In genomic region chr4:8142556-8142955, GRCh38 we compare ENCODE assay signal across 14 cellular contexts. TPM values are rescaled to one million over a fixed set of nuclear protein-coding genes. Genes with fewer than 3 reads are reported as not detected.
A peak's percentile ranks its signal among the peaks of the same experiment; 100 is the strongest.
DNase-seq lines count a peak whose midpoint lies in the region; ATAC-seq and TF ChIP-seq lines count a peak whose summit lies in the region.
"Had no signal": no experiment of that assay in that cellular context is flagged by ENCODE, and none has a peak within 500 bp of the region (broad histone marks: within the 10 kb centered on the region; RNA-seq: fewer than 3 reads in every experiment).

No MANE protein-coding gene starts in this region.

- H3K27ac ChIP-seq in heart right ventricle, result peak overlapping the region in 7 of 10 donors; percentile 36 to 92 (median 78)
- peak overlapping the region; percentile 36 to 78 for H3K27ac ChIP-seq in right atrium auricular region
- H3K27ac ChIP-seq in psoas muscle, result peak overlapping the region; percentile 88
- H3K27ac ChIP-seq: BLaER1 treated with 17β-estradiol and CSF1 and Interleukin-3, amounts not matched to agents 10 nM and 100 nM had no signal

- H3K4me1 ChIP-seq in heart right ventricle (peaks cover 10 to 60% (median 29%) of the 10 kb centered on the region in 9 donors), right atrium auricular region (peaks cover 0 to 58% of the 10 kb centered on the region in 2 donors), psoas muscle (peaks cover 61% of the 10 kb centered on the region)

- 58 to 68% methylated on average over 9 of the region's 9 CpGs for WGBS in heart right ventricle, 2 donors
- 56 to 71% (median 64%) methylated on average over 9 of the region's 9 CpGs for WGBS in psoas muscle, 3 donors

- H3K27me3 ChIP-seq in heart right ventricle, result peaks cover 0 to 8% (median 0%) of the 10 kb centered on the region in 7 donors
- no peaks in the 10 kb centered on the region for H3K27me3 ChIP-seq in right atrium auricular region
- H3K27me3 ChIP-seq in psoas muscle (ENCODE audit: insufficient read depth in 3 of 3, low read length in 2 of 3), result no peaks in the 10 kb centered on the region

- H3K9me3 ChIP-seq in heart right ventricle (peaks cover 0 to 11% (median 0%) of the 10 kb centered on the region in 11 donors), right atrium auricular region (no peaks in the 10 kb centered on the region), psoas muscle (no peaks in the 10 kb centered on the region)

- DNase-seq in heart right ventricle (no peak), left ventricle myocardium superior (no peak), right atrium auricular region (ENCODE audit: low spot score) (no peak), psoas muscle (no peak), head of caudate nucleus (no peak), NCI-H510A (lab: John Stamatoyannopoulos, UW) (no peak), retina (no peak)
- DNase-seq: Calu3; CD8-positive, alpha-beta T cell; DMS79 treated with DMSO at 0.1 percent for 48 hours; GF-D8; H9 had no signal

- no peak overlapping the region for H3K4me3 ChIP-seq in heart right ventricle
- H3K4me3 ChIP-seq in right atrium auricular region, result no peak overlapping the region
- H3K4me3 ChIP-seq in psoas muscle, result peak overlapping the region; percentile 12
- H3K4me3 ChIP-seq: BLaER1 treated with 17β-estradiol and CSF1 and Interleukin-3, amounts not matched to agents 10 nM and 100 nM had no signal

- no peak for TF ChIP-seq CTCF in heart right ventricle (IDR thresholded peaks at IDR 0.05)
- TF ChIP-seq CTCF in right atrium auricular region (IDR thresholded peaks at IDR 0.05), result no peak
- no peak for TF ChIP-seq CTCF in psoas muscle (IDR thresholded peaks at IDR 0.05)

- ATAC-seq in heart right ventricle (peak in 1 of 8 donors; percentile 2), left ventricle myocardium superior (no peak), psoas muscle (no peak)
- ATAC-seq: CD8-positive, alpha-beta T cell had no signal

- intact Hi-C loops in heart right ventricle (cut with DNase I), result no loop called here
- intact Hi-C loops in left ventricle myocardium superior (cut with micrococcal nuclease), result no loop called here
- intact Hi-C loops in psoas muscle (cut with DNase I), result loop anchor here in 1 of 2 donors (2.0 kb wide), 1 partner anchor 18 kb away; no protein-coding TSS in a partner anchor
- intact Hi-C loops in head of caudate nucleus (cut with DNase I), result no loop called here

- no peaks in the 10 kb centered on the region for H3K36me3 ChIP-seq in heart right ventricle
- H3K36me3 ChIP-seq in right atrium auricular region, result no peaks in the 10 kb centered on the region
- H3K36me3 ChIP-seq in psoas muscle (ENCODE audit: insufficient read depth in 1 of 2, low read depth in 1 of 2), result no peaks in the 10 kb centered on the region
- H3K36me3 ChIP-seq: BLaER1 treated with 17β-estradiol and CSF1 and Interleukin-3, amounts not matched to agents 10 nM and 100 nM had no signal

RNA-seq across cellular contexts. Expression of gene ABLIM2, which starts 16.1 kb away (rescaled TPM):
- total RNA-seq in heart right ventricle, result 10 to 100 TPM; 11.6 to 27.8 (median 17.7) TPM
- 1 to 10 TPM; 7.2 to 9.1 TPM for polyA plus RNA-seq in heart right ventricle
- 28.3 TPM for total RNA-seq in left ventricle myocardium superior
- 10 to 100 TPM in 1 of 2 donors, 1 to 10 TPM in 1; 5.7 to 11.2 TPM for total RNA-seq in right atrium auricular region
- 100 to 1,000 TPM; 127 to 956 (median 461) TPM for total RNA-seq in psoas muscle
- polyA plus RNA-seq in psoas muscle, result 100 to 1,000 TPM in 2 of 3 donors, 10 to 100 TPM in 1; 82.2 to 295 (median 123) TPM

RNA-seq across cellular contexts. Expression of gene SH3TC1, which starts 56.5 kb away (rescaled TPM):
- 10 to 100 TPM in 7 of 10 donors, 1 to 10 TPM in 3; 7.4 to 22.8 (median 12.7) TPM for total RNA-seq in heart right ventricle
- 1 to 10 TPM; 7.9 to 8.0 TPM for polyA plus RNA-seq in heart right ventricle
- total RNA-seq in left ventricle myocardium superior, result 8.7 TPM
- total RNA-seq in right atrium auricular region, result 10 to 100 TPM in 1 of 2 donors, 1 to 10 TPM in 1; 8.9 to 13.9 TPM
- 1 to 10 TPM; 4.6 to 7.9 (median 4.9) TPM for total RNA-seq in psoas muscle
- 1 to 10 TPM; 1.9 to 5.0 (median 4.0) TPM for polyA plus RNA-seq in psoas muscle
- total RNA-seq: H1 had no signal
